1 cellular context compared by ENCODE assay signal in the genomic region with DNA sequence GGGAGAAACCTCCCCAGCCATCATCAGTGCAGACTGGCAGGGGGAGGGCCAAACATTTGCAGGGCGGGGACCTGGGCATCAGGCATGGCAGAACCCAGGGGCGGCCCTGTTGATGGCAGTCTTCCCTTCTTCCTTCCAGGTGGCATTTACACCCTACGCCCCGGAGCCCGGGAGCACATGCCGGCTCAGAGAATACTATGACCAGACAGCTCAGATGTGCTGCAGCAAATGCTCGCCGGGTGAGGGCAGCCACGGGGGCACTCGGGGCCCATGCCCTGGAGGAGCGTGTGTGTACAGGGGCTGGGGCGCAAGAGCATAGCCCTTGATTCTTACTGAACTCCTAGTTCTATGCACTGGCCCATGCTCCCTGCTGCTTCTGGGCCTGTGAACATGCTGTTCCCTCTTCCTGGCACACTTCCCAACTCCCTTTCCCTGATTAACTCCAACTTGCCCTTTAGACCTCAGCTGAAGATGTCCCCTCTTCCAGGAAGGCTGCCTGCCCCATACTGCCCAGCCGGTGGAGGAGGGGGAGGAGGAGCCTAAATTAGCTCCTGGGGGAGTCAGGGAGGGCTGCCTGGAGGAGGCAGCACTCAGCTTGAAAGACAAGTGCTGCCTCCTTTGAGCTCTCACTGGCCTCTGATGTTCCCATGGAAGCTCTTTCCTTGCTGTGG.
TF ChIP-seq lines count a peak whose summit lies in the region.

No MANE protein-coding gene starts in this region.

TF ChIP-seq in H1, 55 proteins besides CTCF, POLR2A, EP300 and RAD21:
- no peak for TF ChIP-seq KDM4A (IDR thresholded peaks at IDR 0.05; ENCODE audit: low read depth, low read length, severe bottlenecking)
- TF ChIP-seq SUZ12 (IDR thresholded peaks at IDR 0.05; ENCODE audit: low read length) = no peak
- TF ChIP-seq POLR2AphosphoS5 (IDR thresholded peaks at IDR 0.05; ENCODE audit: low read depth, low read length) = no peak
- TF ChIP-seq ASH2L (IDR thresholded peaks at IDR 0.05; ENCODE audit: low read length) = no peak
- TF ChIP-seq KDM1A (IDR thresholded peaks at IDR 0.05; ENCODE audit: borderline replicate concordance, low read length) = no peak
- no peak for TF ChIP-seq CHD2 (IDR thresholded peaks at IDR 0.05; ENCODE audit: low read length)
- TF ChIP-seq CBX8 (IDR thresholded peaks at IDR 0.05; ENCODE audit: borderline replicate concordance, low read depth, low read length) = no peak
- no peak for TF ChIP-seq CBX5 (IDR thresholded peaks at IDR 0.05; ENCODE audit: low read depth, low read length)
- no peak for TF ChIP-seq SP1 (IDR thresholded peaks at IDR 0.05; ENCODE audit: low read depth, low read length)
- no peak for TF ChIP-seq TEAD4 (IDR thresholded peaks at IDR 0.05; ENCODE audit: low read depth, low read length)
TF ChIP-seq in H1: peak in this region for 0.
